Comparison of ENCODE assay signal across 8 cellular contexts in genomic region chr7:83936056-83936703, GRCh38.
A peak's percentile ranks its signal among the peaks of the same experiment; 100 is the strongest.
DNase-seq lines count a peak whose midpoint lies in the region; ATAC-seq and TF ChIP-seq lines count a peak whose summit lies in the region.

No MANE protein-coding gene starts in this region.

- H3K27me3 ChIP-seq in foreskin keratinocyte: no peaks in the 10 kb centered on the region
- no peaks in the 10 kb centered on the region for H3K27me3 ChIP-seq in osteoblast (ENCODE audit: insufficient read depth, low read length)

- H3K9me3 ChIP-seq in osteoblast (ENCODE audit: low read depth, low read length): no peaks in the 10 kb centered on the region

- no peak overlapping the region for H3K4me2 ChIP-seq in osteoblast (ENCODE audit: insufficient read depth, low read length)

- H3K4me1 ChIP-seq in foreskin keratinocyte: no peaks in the 10 kb centered on the region
- H3K4me1 ChIP-seq in osteoblast (ENCODE audit: insufficient read depth, low read length): no peaks in the 10 kb centered on the region

- H2AFZ ChIP-seq in osteoblast (ENCODE audit: low read length): no peak overlapping the region

- H3K27ac ChIP-seq in foreskin keratinocyte (no peak overlapping the region), osteoblast (ENCODE audit: low read depth, low read length) (no peak overlapping the region)

- no peaks in the 10 kb centered on the region for H3K36me3 ChIP-seq in osteoblast (ENCODE audit: insufficient read depth, low read length)

- peak; percentile 71 for ATAC-seq in GM21515 (IDR thresholded peaks at IDR 0.05; ENCODE audit: unreplicated experiment)
- peak; percentile 79 for ATAC-seq in foreskin keratinocyte

- no peaks in the 10 kb centered on the region for H3K79me2 ChIP-seq in osteoblast (ENCODE audit: insufficient read depth, low read length)

- no peaks in the 10 kb centered on the region for H4K20me1 ChIP-seq in osteoblast (ENCODE audit: insufficient read depth, low read length)

- H3K4me3 ChIP-seq in osteoblast (ENCODE audit: insufficient read depth, low read length): no peak overlapping the region

- DNase-seq in ELF-1 (ENCODE audit: low read depth, low spot score) (peak; percentile 44), HT-29 (ENCODE audit: low spot score) (peak; percentile 91), NOMO-1 treated with DMSO at 0.1 percent for 48 hours (lab: John Stamatoyannopoulos, UW; ENCODE audit: unreplicated experiment) (peak; percentile 97), foreskin keratinocyte (peak in 1 of 2 donors; percentile 46), osteoblast (ENCODE audit: insufficient read length, low spot score, missing footprints) (peak; percentile 72), GM19240 (ENCODE audit: insufficient read length, low spot score) (no peak)
- DNase-seq in activated T-cell treated with anti-CD3 and anti-CD28 coated beads, Interleukin-2, amount 50 U/mL, for 1 hour: peak; percentile 40

- TF ChIP-seq CTCF in foreskin keratinocyte (conservative IDR thresholded peaks at IDR 0.05) (peak; percentile 94), osteoblast (IDR thresholded peaks at IDR 0.05; ENCODE audit: extremely low read depth, low read depth, low read length) (peak; percentile 97)
